ENCODE assay signal across 8 cellular contexts in the genomic region with DNA sequence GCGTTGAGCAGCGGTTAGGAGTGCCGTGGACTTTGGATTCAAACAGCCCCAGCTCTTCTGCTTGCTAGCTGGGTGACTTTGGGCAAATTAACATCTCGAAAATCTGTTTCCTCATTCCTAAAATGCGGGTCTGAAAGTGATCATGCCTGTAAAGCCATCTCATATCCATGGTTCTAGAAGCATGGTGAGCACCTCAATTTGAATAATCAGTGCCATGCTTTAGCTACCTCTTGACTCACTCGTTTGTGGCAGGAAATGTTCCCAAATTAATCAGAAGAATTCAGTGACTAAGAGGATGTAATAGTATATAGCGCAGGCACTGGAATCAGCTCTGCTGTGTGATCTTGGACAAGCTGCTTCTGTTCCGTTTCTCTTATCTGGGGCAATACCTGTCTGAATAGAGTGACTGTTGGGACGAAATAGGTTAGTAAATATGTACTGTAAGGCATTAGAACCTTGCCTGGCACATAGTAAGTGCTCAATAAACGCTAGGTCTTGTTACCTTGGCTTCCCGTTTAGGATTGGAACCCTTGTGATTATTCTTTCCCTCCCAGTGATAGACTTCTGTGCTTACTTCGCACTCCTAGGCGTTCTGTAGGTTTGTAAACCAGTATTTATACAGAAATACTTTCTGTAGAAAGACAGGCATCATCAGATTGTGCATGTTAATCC. TPM values are rescaled to one million over a fixed set of nuclear protein-coding genes. Genes with fewer than 3 reads are reported as not detected.
DNase-seq lines count a peak whose midpoint lies in the region; ATAC-seq and TF ChIP-seq lines count a peak whose summit lies in the region.

No MANE protein-coding gene starts in this region.

- POLR2A ChIA-PET in activated CD4-positive, alpha-beta T cell treated with anti-CD3 and anti-CD28 coated beads, Interleukin-2, amount 10 ng/mL, durations not matched to agents 7 days and 5 days (lab: Charles Lee) = no interaction called here

- ATAC-seq in omental fat pad (ENCODE audit: low FRiP score) (peak; percentile 60), HG02571 (IDR thresholded peaks at IDR 0.05; ENCODE audit: unreplicated experiment) (no peak), HG03354 (IDR thresholded peaks at IDR 0.05; ENCODE audit: poor library complexity, severe bottlenecking, unreplicated experiment) (no peak)

- peaks cover 26% of the 10 kb centered on the region for H3K27me3 Mint-ChIP-seq in activated CD4-positive, alpha-beta T cell treated with anti-CD3 and anti-CD28 coated beads, Interleukin-2, amount 10 ng/mL, durations not matched to agents 7 days and 5 days

- peaks cover 21% of the 10 kb centered on the region for H3K4me1 Mint-ChIP-seq in activated CD4-positive, alpha-beta T cell treated with anti-CD3 and anti-CD28 coated beads, Interleukin-2, amount 10 ng/mL, durations not matched to agents 7 days and 5 days

- CTCF ChIA-PET in activated CD4-positive, alpha-beta T cell treated with anti-CD3 and anti-CD28 coated beads, Interleukin-2, amount 10 ng/mL, durations not matched to agents 7 days and 5 days (lab: Charles Lee) = interaction anchor here (0.7 to 2.6 kb wide), 7 partner anchors 15 to 80 kb away, joined by 3 to 20 read pairs (median 3); no protein-coding TSS in a partner anchor

- H3K4me3 Mint-ChIP-seq in activated CD4-positive, alpha-beta T cell treated with anti-CD3 and anti-CD28 coated beads, Interleukin-2, amount 10 ng/mL, durations not matched to agents 7 days and 5 days = peak overlapping the region; percentile 75

- peaks cover 3% of the 10 kb centered on the region for H3K36me3 Mint-ChIP-seq in activated CD4-positive, alpha-beta T cell treated with anti-CD3 and anti-CD28 coated beads, Interleukin-2, amount 10 ng/mL, durations not matched to agents 7 days and 5 days (ENCODE audit: low read depth)

- no peaks in the 10 kb centered on the region for H3K9me3 Mint-ChIP-seq in activated CD4-positive, alpha-beta T cell treated with anti-CD3 and anti-CD28 coated beads, Interleukin-2, amount 10 ng/mL, durations not matched to agents 7 days and 5 days

- no peak for DNase-seq in activated CD4-positive, alpha-beta T cell treated with anti-CD3 and anti-CD28 coated beads, Interleukin-2, amount 10 ng/mL, durations not matched to agents 7 days and 5 days
- no peak for DNase-seq in activated CD4-positive, alpha-beta T cell treated with anti-CD3 and anti-CD28 coated beads, Interleukin-2, amount 50 U/mL, for 1 hour
- DNase-seq in SW 1271 (lab: John Stamatoyannopoulos, UW) (peak; percentile 34 to 80), fibroblast of peridontal ligament (ENCODE audit: extremely low read depth) (peak; percentile 81), omental fat pad (ENCODE audit: low spot score) (no peak), COR-L47 (lab: John Stamatoyannopoulos, UW) (no peak)

- peak overlapping the region; percentile 64 for H3K27ac Mint-ChIP-seq in activated CD4-positive, alpha-beta T cell treated with anti-CD3 and anti-CD28 coated beads, Interleukin-2, amount 10 ng/mL, durations not matched to agents 7 days and 5 days

- no peak for TF ChIP-seq CTCF in omental fat pad (IDR thresholded peaks at IDR 0.05)

RNA-seq across cellular contexts. Expression of gene SMAGP, which starts 0.8 kb away (rescaled TPM):
- 1 to 10 TPM; 1.6 to 1.7 TPM for total RNA-seq in activated CD4-positive, alpha-beta T cell treated with anti-CD3 and anti-CD28 coated beads, Interleukin-2, amount 10 ng/mL, durations not matched to agents 7 days and 5 days
- total RNA-seq in omental fat pad = 10 to 100 TPM in 2 of 4 donors, 1 to 10 TPM in 2; 3.8 to 12.0 (median 7.0) TPM

RNA-seq across cellular contexts. Expression of gene DAZAP2, which starts 32.4 kb away (rescaled TPM):
- 100 to 1,000 TPM; 219 to 260 TPM for total RNA-seq in activated CD4-positive, alpha-beta T cell treated with anti-CD3 and anti-CD28 coated beads, Interleukin-2, amount 10 ng/mL, durations not matched to agents 7 days and 5 days
- total RNA-seq in omental fat pad = 100 to 1,000 TPM; 213 to 277 (median 235) TPM

RNA-seq across cellular contexts. Expression of gene BIN2, which starts 53.0 kb away (rescaled TPM):
- total RNA-seq in activated CD4-positive, alpha-beta T cell treated with anti-CD3 and anti-CD28 coated beads, Interleukin-2, amount 10 ng/mL, durations not matched to agents 7 days and 5 days = 100 to 1,000 TPM; 200 to 226 TPM
- 10 to 100 TPM in 3 of 4 donors, 1 to 10 TPM in 1; 4.8 to 26.5 (median 13.0) TPM for total RNA-seq in omental fat pad

RNA-seq across cellular contexts. Expression of gene POU6F1, which starts 53.1 kb away (rescaled TPM):
- total RNA-seq in activated CD4-positive, alpha-beta T cell treated with anti-CD3 and anti-CD28 coated beads, Interleukin-2, amount 10 ng/mL, durations not matched to agents 7 days and 5 days = 1 to 10 TPM; 4.7 to 6.3 TPM
- 10 to 100 TPM in 2 of 4 donors, 1 to 10 TPM in 2; 5.8 to 14.8 (median 8.5) TPM for total RNA-seq in omental fat pad

Comparison
In these comparisons a context has a peak if more than half of its experiments do, and no peak if none do; other contexts are left out.
1. DNase-seq: peak in SW 1271 (2 of 2) and fibroblast of peridontal ligament (single experiment); none in activated CD4-positive, alpha-beta T cell treated with anti-CD3 and anti-CD28 coated beads, Interleukin-2, amount 10 ng/mL, durations not matched to agents 7 days and 5 days (single experiment), activated CD4-positive, alpha-beta T cell treated with anti-CD3 and anti-CD28 coated beads, Interleukin-2, amount 50 U/mL, for 1 hour (single experiment), omental fat pad (single experiment) and COR-L47 (single experiment).
2. RNA of gene BIN2, which starts 53.0 kb away (total RNA-seq): 200 to 226 TPM in activated CD4-positive, alpha-beta T cell treated with anti-CD3 and anti-CD28 coated beads, Interleukin-2, amount 10 ng/mL, durations not matched to agents 7 days and 5 days; 4.8 to 26.5 TPM in omental fat pad; every median in the first group is over 4 times any median in the second.